22 cellular contexts compared by ENCODE assay signal in the genomic region with DNA sequence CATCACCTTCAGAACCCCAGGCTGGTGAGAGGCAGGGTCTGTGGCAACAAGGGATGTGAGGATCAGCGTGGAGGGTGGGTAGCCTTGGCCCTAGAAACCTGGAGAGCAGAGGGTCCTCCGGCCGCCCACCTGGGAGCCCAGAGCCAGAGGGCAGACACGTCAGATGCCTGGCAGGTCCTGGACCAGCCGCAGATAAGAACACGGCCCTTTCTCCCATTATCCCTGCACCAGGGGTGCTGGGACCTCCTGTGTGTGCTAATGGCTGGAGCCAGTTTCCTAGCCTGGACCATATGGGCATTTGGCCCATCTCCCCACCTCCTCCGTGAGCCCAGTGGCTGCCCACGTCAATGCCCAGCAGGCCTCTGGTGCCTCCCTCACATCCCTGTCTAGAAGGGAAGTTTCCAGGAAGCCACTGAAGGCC.
"Had no signal": no experiment of that assay in that cellular context is flagged by ENCODE, and none has a peak within 500 bp of the region (broad histone marks: within the 10 kb centered on the region; RNA-seq: fewer than 3 reads in every experiment).

No MANE protein-coding gene starts in this region.

- H3K27me3 ChIP-seq: breast epithelium, gastrocnemius medialis, neural progenitor cell, vagina had no signal

- H3K36me3 ChIP-seq: breast epithelium, gastrocnemius medialis, neural progenitor cell, vagina had no signal

- H3K9me3 ChIP-seq: breast epithelium, gastrocnemius medialis, vagina had no signal

- H3K4me1 ChIP-seq: breast epithelium, vagina had no signal

- H3K27ac ChIP-seq: breast epithelium, gastrocnemius medialis, neural progenitor cell, skin epidermis, vagina had no signal

- H3K4me3 ChIP-seq: breast epithelium, gastrocnemius medialis, neural progenitor cell, skin epidermis, vagina had no signal

- DNase-seq: activated CD4-positive, alpha-beta T cell treated with anti-CD3 and anti-CD28 coated beads for 4 hours; activated CD4-positive, alpha-beta T cell treated with anti-CD3 and anti-CD28 coated beads, Interleukin-2, amount 50 U/mL, for 4 hours; activated CD4-positive, CD25-positive, alpha-beta regulatory T cell; activated CD8-positive, alpha-beta memory T cell treated with anti-CD3 and anti-CD28 coated beads for 24 hours; activated effector memory CD4-positive, alpha-beta T cell treated with Interleukin-2 at 50 U/mL for 16 hours; activated naive CD4-positive, alpha-beta T cell treated with anti-CD3 and anti-CD28 coated beads for 36 hours; activated naive CD8-positive, alpha-beta T cell treated with anti-CD3 and anti-CD28 coated beads for 36 hours; cerebellar nuclear complex; cortex of kidney; effector memory CD8-positive, alpha-beta T cell; erythroblast; gastrocnemius medialis; glutamatergic neuron; natural killer cell; stimulated activated CD4-positive, alpha-beta T cell treated with anti-CD3 and anti-CD28 coated beads, Interleukin-12 subunit alpha, Interleukin-12 subunit beta, amount 100 ng/mL, for 4 hours; stimulated activated CD4-positive, alpha-beta T cell treated with anti-CD3 and anti-CD28 coated beads, Interleukin-4, amount 100 ng/mL, for 1 hour; T-helper 2 cell had no signal

- ATAC-seq: effector memory CD8-positive, alpha-beta T cell; gastrocnemius medialis; natural killer cell; sciatic nerve had no signal
